ENCODE assay signal across 8 cellular contexts in the genomic region with DNA sequence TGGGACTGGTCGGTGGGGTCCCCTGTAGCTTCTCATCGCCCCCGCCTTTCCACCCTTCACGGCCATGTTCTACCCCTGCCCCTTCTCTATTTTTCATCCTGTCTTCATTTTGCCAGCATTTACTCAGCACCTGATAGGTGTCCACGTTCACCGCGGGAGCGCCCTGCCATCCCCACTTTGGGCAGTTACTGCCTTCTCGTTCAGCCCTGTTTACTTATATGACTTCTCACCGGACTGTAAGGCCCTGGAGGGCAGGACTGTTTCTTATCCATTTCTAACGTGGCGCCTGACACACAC. TPM values are rescaled to one million over a fixed set of nuclear protein-coding genes. Genes with fewer than 3 reads are reported as not detected.
DNase-seq lines count a peak whose midpoint lies in the region.

No MANE protein-coding gene starts in this region.

- no peaks in the 10 kb centered on the region for H3K27me3 ChIP-seq in iPS-20b (ENCODE audit: insufficient read depth, low read length)
- no peaks in the 10 kb centered on the region for H3K27me3 ChIP-seq in subcutaneous abdominal adipose tissue (ENCODE audit: control insufficient read depth in 5 of 5, insufficient read depth in 4 of 5, low read length in 5 of 5)

- peak overlapping the region; percentile 97 for H3K9ac ChIP-seq in iPS-20b (ENCODE audit: low read depth, low read length)
- H3K9ac ChIP-seq in subcutaneous abdominal adipose tissue (ENCODE audit: low read length in 5 of 5), result peak overlapping the region; percentile 86 to 98 (median 92)

- H3K36me3 ChIP-seq in iPS-20b (ENCODE audit: insufficient read depth, low read depth, low read length), result peaks cover 33% of the 10 kb centered on the region
- peaks cover 3 to 36% (median 30%) of the 10 kb centered on the region in 5 donors for H3K36me3 ChIP-seq in subcutaneous abdominal adipose tissue (ENCODE audit: control insufficient read depth in 5 of 5, insufficient read depth in 5 of 5, low read length in 5 of 5)

- intact Hi-C loops in activated T-helper 1 cell treated with anti-CD3 and anti-CD28 coated beads, Interleukin-12 subunit alpha, Interleukin-12 subunit beta, Interleukin-2, Interleukin-4 antibody, amounts not matched to agents 30 ng/mL and 10 ng/mL and 1 ng/mL, durations not matched to agents 14 hours and 24 hours and 36 hours (cut with micrococcal nuclease), result loop anchor here (1.0 kb wide), 4 partner anchors 39 to 71 kb away; partner anchors contain the start of genes KIAA2013, MIIP and PLOD1

- H3K4me1 ChIP-seq in iPS-20b (ENCODE audit: insufficient read depth, low read length) (peaks cover 4% of the 10 kb centered on the region; the same call in 1 of the 2 replicates), subcutaneous abdominal adipose tissue (ENCODE audit: control insufficient read depth in 5 of 5, insufficient read depth in 5 of 5, low read length in 5 of 5) (peaks cover 1 to 49% (median 36%) of the 10 kb centered on the region in 5 donors)

- peak overlapping the region; percentile 98 for H3K27ac Mint-ChIP-seq in activated T-helper 1 cell treated with anti-CD3 and anti-CD28 coated beads, Interleukin-12 subunit alpha, Interleukin-12 subunit beta, Interleukin-2, Interleukin-4 antibody, amounts not matched to agents 30 ng/mL and 10 ng/mL and 1 ng/mL, durations not matched to agents 14 hours and 24 hours and 36 hours

- no peaks in the 10 kb centered on the region for H3K9me3 ChIP-seq in iPS-20b (ENCODE audit: insufficient read depth, low read depth, low read length)
- H3K9me3 ChIP-seq in subcutaneous abdominal adipose tissue (ENCODE audit: control insufficient read depth in 5 of 5, low read length in 5 of 5), result no peaks in the 10 kb centered on the region

- H3K27ac ChIP-seq in iPS-20b (ENCODE audit: low read length) (peak overlapping the region; percentile 51), subcutaneous abdominal adipose tissue (ENCODE audit: low read depth, low read length) (peak overlapping the region; percentile 94)

- H3K9me3 Mint-ChIP-seq in activated T-helper 1 cell treated with anti-CD3 and anti-CD28 coated beads, Interleukin-12 subunit alpha, Interleukin-12 subunit beta, Interleukin-2, Interleukin-4 antibody, amounts not matched to agents 30 ng/mL and 10 ng/mL and 1 ng/mL, durations not matched to agents 14 hours and 24 hours and 36 hours, result no peaks in the 10 kb centered on the region

- H3K27me3 Mint-ChIP-seq in activated T-helper 1 cell treated with anti-CD3 and anti-CD28 coated beads, Interleukin-12 subunit alpha, Interleukin-12 subunit beta, Interleukin-2, Interleukin-4 antibody, amounts not matched to agents 30 ng/mL and 10 ng/mL and 1 ng/mL, durations not matched to agents 14 hours and 24 hours and 36 hours (ENCODE audit: insufficient read depth), result no peaks in the 10 kb centered on the region

- peak overlapping the region; percentile 98 for H3K4me3 Mint-ChIP-seq in activated T-helper 1 cell treated with anti-CD3 and anti-CD28 coated beads, Interleukin-12 subunit alpha, Interleukin-12 subunit beta, Interleukin-2, Interleukin-4 antibody, amounts not matched to agents 30 ng/mL and 10 ng/mL and 1 ng/mL, durations not matched to agents 14 hours and 24 hours and 36 hours

- DNase-seq in NCI-H82 (lab: John Stamatoyannopoulos, UW) (peak; percentile 63), NCI-H82 treated with DMSO at 0.1 percent for 48 hours (lab: John Stamatoyannopoulos, UW; ENCODE audit: unreplicated experiment) (no peak), cerebellum (ENCODE audit: low spot score) (no peak)
- DNase-seq in activated T-helper 1 cell treated with anti-CD3 and anti-CD28 coated beads, Interleukin-12 subunit alpha, Interleukin-12 subunit beta, Interleukin-2, Interleukin-4 antibody, amounts not matched to agents 30 ng/mL and 10 ng/mL and 1 ng/mL, durations not matched to agents 14 hours and 24 hours and 36 hours (ENCODE audit: low spot score), result no peak
- no peak for DNase-seq in stimulated activated CD4-positive, alpha-beta T cell treated with anti-CD3 and anti-CD28 coated beads, Interleukin-4, amount 100 ng/mL, for 24 hours
- DNase-seq in stimulated activated CD4-positive, alpha-beta T cell treated with anti-CD3 and anti-CD28 coated beads, Interleukin-1b, Interleukin-23, amount 100 ng/mL, for 48 hours, result no peak

- H3K4me3 ChIP-seq in iPS-20b (ENCODE audit: low read length), result peak overlapping the region; percentile 99
- peak overlapping the region; percentile 70 to 92 (median 90) for H3K4me3 ChIP-seq in subcutaneous abdominal adipose tissue (ENCODE audit: low read depth in 1 of 5, low read length in 5 of 5)

- peaks cover 31% of the 10 kb centered on the region for H3K4me1 Mint-ChIP-seq in activated T-helper 1 cell treated with anti-CD3 and anti-CD28 coated beads, Interleukin-12 subunit alpha, Interleukin-12 subunit beta, Interleukin-2, Interleukin-4 antibody, amounts not matched to agents 30 ng/mL and 10 ng/mL and 1 ng/mL, durations not matched to agents 14 hours and 24 hours and 36 hours (ENCODE audit: low read depth)

- peaks cover 26% of the 10 kb centered on the region for H3K36me3 Mint-ChIP-seq in activated T-helper 1 cell treated with anti-CD3 and anti-CD28 coated beads, Interleukin-12 subunit alpha, Interleukin-12 subunit beta, Interleukin-2, Interleukin-4 antibody, amounts not matched to agents 30 ng/mL and 10 ng/mL and 1 ng/mL, durations not matched to agents 14 hours and 24 hours and 36 hours (ENCODE audit: low read depth)

RNA-seq across cellular contexts. Expression of gene MFN2, which starts 0.4 kb away (rescaled TPM):
- 88.1 and 95.4 TPM in 2 replicates for total RNA-seq in activated T-helper 1 cell treated with anti-CD3 and anti-CD28 coated beads, Interleukin-12 subunit alpha, Interleukin-12 subunit beta, Interleukin-2, Interleukin-4 antibody, amounts not matched to agents 30 ng/mL and 10 ng/mL and 1 ng/mL, durations not matched to agents 14 hours and 24 hours and 36 hours
- 36.8 TPM for total RNA-seq in cerebellum

RNA-seq across cellular contexts. Expression of gene MIIP, which starts 38.7 kb away (rescaled TPM):
- total RNA-seq in activated T-helper 1 cell treated with anti-CD3 and anti-CD28 coated beads, Interleukin-12 subunit alpha, Interleukin-12 subunit beta, Interleukin-2, Interleukin-4 antibody, amounts not matched to agents 30 ng/mL and 10 ng/mL and 1 ng/mL, durations not matched to agents 14 hours and 24 hours and 36 hours, result 74.9 and 75.3 TPM in 2 replicates
- total RNA-seq in cerebellum, result 24.5 TPM

RNA-seq across cellular contexts. Expression of gene PLOD1, which starts 46.1 kb away (rescaled TPM):
- total RNA-seq in activated T-helper 1 cell treated with anti-CD3 and anti-CD28 coated beads, Interleukin-12 subunit alpha, Interleukin-12 subunit beta, Interleukin-2, Interleukin-4 antibody, amounts not matched to agents 30 ng/mL and 10 ng/mL and 1 ng/mL, durations not matched to agents 14 hours and 24 hours and 36 hours, result 32.3 and 37.8 TPM in 2 replicates
- total RNA-seq in cerebellum, result 24.5 TPM

RNA-seq across cellular contexts. Expression of gene KIAA2013, which starts 54.4 kb away (rescaled TPM):
- 38.2 and 39.1 TPM in 2 replicates for total RNA-seq in activated T-helper 1 cell treated with anti-CD3 and anti-CD28 coated beads, Interleukin-12 subunit alpha, Interleukin-12 subunit beta, Interleukin-2, Interleukin-4 antibody, amounts not matched to agents 30 ng/mL and 10 ng/mL and 1 ng/mL, durations not matched to agents 14 hours and 24 hours and 36 hours
- 17.2 TPM for total RNA-seq in cerebellum
